In genomic region chr1:182614796-182615451, GRCh38 we compare ENCODE assay signal across 8 cellular contexts. TPM values are rescaled to one million over a fixed set of nuclear protein-coding genes. Genes with fewer than 3 reads are reported as not detected.
DNase-seq lines count a peak whose midpoint lies in the region; ATAC-seq and TF ChIP-seq lines count a peak whose summit lies in the region.

No MANE protein-coding gene starts in this region.

- H3K9ac ChIP-seq in endodermal cell (ENCODE audit: extremely low read depth, low read length, poor library complexity, severe bottlenecking) (peak overlapping the region; percentile 21), mesendoderm (ENCODE audit: low read length) (peak overlapping the region; percentile 84)

- no peak overlapping the region for H2AK5ac ChIP-seq in mesendoderm (ENCODE audit: low read length)

- no peaks in the 10 kb centered on the region for H3K27me3 ChIP-seq in endodermal cell (ENCODE audit: control insufficient read depth, insufficient read depth, low read length, poor library complexity, severe bottlenecking)
- no peaks in the 10 kb centered on the region for H3K27me3 ChIP-seq in mesendoderm (ENCODE audit: insufficient read depth, low read length, poor library complexity)

- peak overlapping the region; percentile 95 for H3K27ac Mint-ChIP-seq in endodermal cell

- DNase-seq in NCI-H2171 treated with DMSO at 0.1 percent for 48 hours (lab: John Stamatoyannopoulos, UW) (peak; percentile 51), NCI-H2171 (lab: John Stamatoyannopoulos, UW) (no peak), NCI-H748 (lab: John Stamatoyannopoulos, UW; ENCODE audit: unreplicated experiment) (peak; percentile 75), endodermal cell (peak; percentile 86), mesendoderm (peak; percentile 97)
- DNase-seq in activated CD8-positive, alpha-beta memory T cell treated with anti-CD3 and anti-CD28 coated beads for 4 hours (ENCODE audit: low read depth in 2 of 2), result peak; percentile 40 to 47
- peak; percentile 35 to 64 for DNase-seq in stimulated activated CD8-positive, alpha-beta memory T cell treated with anti-CD3 and anti-CD28 coated beads, Interleukin-7, amount 100 ng/mL, for 4 hours (ENCODE audit: low read depth in 2 of 2)

- no peak for TF ChIP-seq CTCF in endodermal cell (conservative IDR thresholded peaks at IDR 0.05)

- peak; percentile 39 for ATAC-seq in HG02973 (IDR thresholded peaks at IDR 0.05; ENCODE audit: unreplicated experiment)

- peak overlapping the region; percentile 94 for H3K4ac ChIP-seq in mesendoderm (ENCODE audit: low read depth, low read length)

- H3K4me2 ChIP-seq in mesendoderm (ENCODE audit: low read length), result peak overlapping the region; percentile 69

- no peaks in the 10 kb centered on the region for H3K36me3 Mint-ChIP-seq in endodermal cell (ENCODE audit: low read depth)

- H3K4me3 Mint-ChIP-seq in endodermal cell, result peak overlapping the region; percentile 61

- peak overlapping the region; percentile 48 for H2BK120ac ChIP-seq in mesendoderm (ENCODE audit: low read depth, low read length)

- peaks cover 19% of the 10 kb centered on the region for H3K4me1 ChIP-seq in endodermal cell (ENCODE audit: control insufficient read depth, insufficient read depth, low read length)
- peaks cover 26% of the 10 kb centered on the region for H3K4me1 ChIP-seq in mesendoderm (ENCODE audit: control insufficient read depth, low read depth, low read length)

- H3K9me3 ChIP-seq in endodermal cell (ENCODE audit: control insufficient read depth, low read length), result no peaks in the 10 kb centered on the region

- H3K56ac ChIP-seq in mesendoderm (ENCODE audit: low read length), result peak overlapping the region; percentile 92

- H4K5ac ChIP-seq in mesendoderm (ENCODE audit: low read length), result peak overlapping the region; percentile 61

- H3K79me1 ChIP-seq in mesendoderm (ENCODE audit: low read length), result no peaks in the 10 kb centered on the region

- no peaks in the 10 kb centered on the region for H3K79me2 ChIP-seq in mesendoderm (ENCODE audit: control insufficient read depth, insufficient read depth, low read length)

- H3K27ac ChIP-seq in endodermal cell (ENCODE audit: low read depth, low read length) (peak overlapping the region; percentile 92), mesendoderm (ENCODE audit: low read depth, low read length) (peak overlapping the region; percentile 99)

- H3K9me3 Mint-ChIP-seq in endodermal cell, result no peaks in the 10 kb centered on the region

- H3K18ac ChIP-seq in mesendoderm (ENCODE audit: low read length), result peak overlapping the region; percentile 85

- no peak overlapping the region for H4K8ac ChIP-seq in mesendoderm (ENCODE audit: low read depth, low read length)

- 1 to 3% methylated on average over 24 to 56 of the region's 56 CpGs for WGBS in endodermal cell (ENCODE audit: insufficient coverage in 1 of 2, insufficient read length in 1 of 2), 2 experiments
- WGBS in mesendoderm (ENCODE audit: extremely low coverage, insufficient coverage, low lambda C conversion rate), result no CpG with 5 or more reads among the region's 56 CpGs

- peak overlapping the region; percentile 69 for H3K4me3 ChIP-seq in endodermal cell (ENCODE audit: low read length)
- peak overlapping the region; percentile 36 for H3K4me3 ChIP-seq in mesendoderm (ENCODE audit: low read length)

- peak overlapping the region; percentile 92 for H2BK5ac ChIP-seq in mesendoderm (ENCODE audit: low read length)

- peaks cover 74% of the 10 kb centered on the region for H3K4me1 Mint-ChIP-seq in endodermal cell

- peak overlapping the region; percentile 5 for H2BK15ac ChIP-seq in mesendoderm (replicated peaks; ENCODE audit: low read depth)

- H3K36me3 ChIP-seq in endodermal cell (ENCODE audit: control insufficient read depth, insufficient read depth, low read length), result no peaks in the 10 kb centered on the region
- no peaks in the 10 kb centered on the region for H3K36me3 ChIP-seq in mesendoderm (ENCODE audit: control insufficient read depth, insufficient read depth, low read length)

- H3K23ac ChIP-seq in mesendoderm (ENCODE audit: low read length), result no peak overlapping the region

- no peaks in the 10 kb centered on the region for H3K27me3 Mint-ChIP-seq in endodermal cell (ENCODE audit: insufficient read depth)

RNA-seq across cellular contexts. Expression of gene RGS16, which starts 10.7 kb away (rescaled TPM):
- 10 to 100 TPM; 14.8 to 19.4 TPM for total RNA-seq in endodermal cell
- polyA plus RNA-seq in endodermal cell (2013, experiment 1 of 2), result 42.3 TPM
- polyA plus RNA-seq in endodermal cell (2013, experiment 2 of 2), result 38.7 TPM
- 44.1 TPM for polyA plus RNA-seq in mesendoderm (2013, experiment 1 of 2)
- polyA plus RNA-seq in mesendoderm (2013, experiment 2 of 2), result 42.9 TPM

RNA-seq across cellular contexts. Expression of gene RNASEL, which starts 25.9 kb away (rescaled TPM):
- 1 to 10 TPM; 2.6 to 3.1 TPM for total RNA-seq in endodermal cell
- polyA plus RNA-seq in endodermal cell (2013, experiment 1 of 2), result 2.2 TPM
- polyA plus RNA-seq in endodermal cell (2013, experiment 2 of 2), result 2.4 TPM
- 0.62 TPM for polyA plus RNA-seq in mesendoderm (2013, experiment 1 of 2)
- 0.64 TPM for polyA plus RNA-seq in mesendoderm (2013, experiment 2 of 2)
